Comparison of ENCODE assay signal across 21 cellular contexts in the genomic region with DNA sequence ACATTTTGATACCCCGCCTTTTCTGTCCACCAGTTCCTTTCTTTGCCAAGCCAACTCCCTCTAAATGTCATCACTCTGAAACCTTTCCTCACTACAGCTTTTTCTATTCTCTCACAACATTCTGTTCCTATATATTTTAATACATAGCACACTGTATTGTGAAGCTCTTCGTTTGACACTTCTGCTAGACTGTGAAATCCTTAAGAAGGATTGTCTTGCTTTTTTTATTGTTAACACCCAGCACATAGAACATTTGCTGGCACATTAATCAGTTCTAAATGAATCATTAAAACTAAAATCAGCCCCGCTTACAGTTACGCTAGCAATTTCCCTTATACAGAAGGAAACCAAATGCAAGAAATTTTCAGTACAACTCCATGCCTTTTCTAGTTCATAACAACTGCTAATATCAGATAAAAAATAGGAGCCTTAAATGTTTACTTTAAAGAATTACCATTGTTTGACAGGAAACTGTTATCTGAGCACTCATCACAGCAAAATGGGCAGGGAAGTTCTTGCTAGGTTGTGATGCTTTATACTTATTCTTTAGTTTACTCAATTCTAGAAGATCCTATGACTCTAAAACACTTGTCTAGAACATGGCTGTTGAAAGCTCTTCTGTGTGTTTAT.
DNase-seq lines count a peak whose midpoint lies in the region; ATAC-seq and TF ChIP-seq lines count a peak whose summit lies in the region.
"Had no signal": no experiment of that assay in that cellular context is flagged by ENCODE, and none has a peak within 500 bp of the region (broad histone marks: within the 10 kb centered on the region; RNA-seq: fewer than 3 reads in every experiment).

No MANE protein-coding gene starts in this region.

- H3K9me3 Mint-ChIP-seq in activated CD4-positive, alpha-beta T cell treated with anti-CD3 and anti-CD28 coated beads for 36 hours (ENCODE audit: low read depth): peaks cover 22% of the 10 kb centered on the region
- peaks cover 33% of the 10 kb centered on the region for H3K9me3 Mint-ChIP-seq in activated CD4-positive, alpha-beta T cell treated with anti-CD3 and anti-CD28 coated beads, Interleukin-2, amount 10 ng/mL, durations not matched to agents 7 days and 5 days
- no peaks in the 10 kb centered on the region for H3K9me3 Mint-ChIP-seq in natural killer cell

- peak overlapping the region; percentile 26 for H3K4me2 ChIP-seq in Loucy (ENCODE audit: low read depth, low read length, poor library complexity, severe bottlenecking)
- H3K4me2 ChIP-seq: BLaER1 had no signal

- POLR2A ChIA-PET in activated CD4-positive, alpha-beta T cell treated with anti-CD3 and anti-CD28 coated beads for 36 hours (lab: Charles Lee): interaction anchor here (0.6 kb wide), 1 partner anchor 69 kb away, joined by 3 read pairs; no protein-coding TSS in a partner anchor
- POLR2A ChIA-PET in activated CD4-positive, alpha-beta T cell treated with anti-CD3 and anti-CD28 coated beads, Interleukin-2, amount 10 ng/mL, durations not matched to agents 7 days and 5 days (lab: Charles Lee): no interaction called here

- no peak overlapping the region for H3K4me3 ChIP-seq in Loucy (ENCODE audit: low read length, poor library complexity, severe bottlenecking)
- no peak overlapping the region for H3K4me3 ChIP-seq in esophagus muscularis mucosa
- no peak overlapping the region for H3K4me3 ChIP-seq in ascending aorta
- H3K4me3 ChIP-seq: BLaER1, uterus had no signal

- H3K9me3 ChIP-seq in Loucy (ENCODE audit: insufficient read depth, low read depth, low read length): peaks cover 22% of the 10 kb centered on the region; the same call in 1 of the 2 replicates
- H3K9me3 ChIP-seq in esophagus muscularis mucosa: peaks cover 0 to 7% (median 0%) of the 10 kb centered on the region in 4 donors
- H3K9me3 ChIP-seq in ascending aorta: peaks cover 0 to 4% of the 10 kb centered on the region in 2 donors
- H3K9me3 ChIP-seq: uterus had no signal

- peaks cover 14% of the 10 kb centered on the region for H3K4me1 ChIP-seq in Loucy (ENCODE audit: insufficient read depth, low read length, poor library complexity, severe bottlenecking)
- peaks cover 34 to 74% (median 65%) of the 10 kb centered on the region in 4 donors for H3K4me1 ChIP-seq in esophagus muscularis mucosa
- H3K4me1 ChIP-seq in ascending aorta: peaks cover 0 to 3% of the 10 kb centered on the region in 2 donors
- H3K4me1 ChIP-seq: BLaER1, uterus had no signal

- 54% methylated on average over 4 of the region's 4 CpGs for WGBS in esophagus muscularis mucosa

- ATAC-seq in activated CD4-positive, alpha-beta T cell treated with anti-CD3 and anti-CD28 coated beads for 36 hours: peak; percentile 33
- peak; percentile 57 to 60 (median 60) for ATAC-seq in natural killer cell
- no peak for ATAC-seq in esophagus mucosa

- TF ChIP-seq POLR2A in esophagus muscularis mucosa (IDR thresholded peaks at IDR 0.05; ENCODE audit: low read depth): no peak

- no peaks in the 10 kb centered on the region for H3K9me2 ChIP-seq in Loucy (replicated peaks; ENCODE audit: low read depth, low read length)

- H3K4me1 Mint-ChIP-seq in activated CD4-positive, alpha-beta T cell treated with anti-CD3 and anti-CD28 coated beads for 36 hours: peaks cover 25% of the 10 kb centered on the region
- peaks cover 23% of the 10 kb centered on the region for H3K4me1 Mint-ChIP-seq in activated CD4-positive, alpha-beta T cell treated with anti-CD3 and anti-CD28 coated beads, Interleukin-2, amount 10 ng/mL, durations not matched to agents 7 days and 5 days
- peaks cover 52 to 57% of the 10 kb centered on the region in 2 donors for H3K4me1 Mint-ChIP-seq in natural killer cell

- no peak for TF ChIP-seq EP300 in esophagus muscularis mucosa (IDR thresholded peaks at IDR 0.05)

- H3K27ac Mint-ChIP-seq in activated CD4-positive, alpha-beta T cell treated with anti-CD3 and anti-CD28 coated beads for 36 hours: no peak overlapping the region
- H3K27ac Mint-ChIP-seq in activated CD4-positive, alpha-beta T cell treated with anti-CD3 and anti-CD28 coated beads, Interleukin-2, amount 10 ng/mL, durations not matched to agents 7 days and 5 days: no peak overlapping the region
- H3K27ac Mint-ChIP-seq in natural killer cell: peak overlapping the region; percentile 64 to 72
- H3K27ac Mint-ChIP-seq: activated naive CD4-positive, alpha-beta T cell treated with anti-CD3 and anti-CD28 coated beads, Interleukin-2, amount 10 ng/mL, durations not matched to agents 7 days and 5 days had no signal

- peaks cover 12% of the 10 kb centered on the region for H4K20me1 ChIP-seq in Loucy (ENCODE audit: insufficient read depth, low read length, poor library complexity, severe bottlenecking)

- peaks cover 69% of the 10 kb centered on the region for H3K36me3 Mint-ChIP-seq in activated CD4-positive, alpha-beta T cell treated with anti-CD3 and anti-CD28 coated beads for 36 hours (ENCODE audit: low read depth)
- H3K36me3 Mint-ChIP-seq in activated CD4-positive, alpha-beta T cell treated with anti-CD3 and anti-CD28 coated beads, Interleukin-2, amount 10 ng/mL, durations not matched to agents 7 days and 5 days (ENCODE audit: low read depth): peaks cover 71% of the 10 kb centered on the region
- peaks cover 16% of the 10 kb centered on the region for H3K36me3 Mint-ChIP-seq in natural killer cell

- H3K4me3 Mint-ChIP-seq in activated CD4-positive, alpha-beta T cell treated with anti-CD3 and anti-CD28 coated beads for 36 hours: no peak overlapping the region
- H3K4me3 Mint-ChIP-seq in activated CD4-positive, alpha-beta T cell treated with anti-CD3 and anti-CD28 coated beads, Interleukin-2, amount 10 ng/mL, durations not matched to agents 7 days and 5 days: no peak overlapping the region
- peak overlapping the region; percentile 2 for H3K4me3 Mint-ChIP-seq in natural killer cell
- H3K4me3 Mint-ChIP-seq: activated naive CD4-positive, alpha-beta T cell treated with anti-CD3 and anti-CD28 coated beads, Interleukin-2, amount 10 ng/mL, durations not matched to agents 7 days and 5 days; naive B cell had no signal

- DNase-seq in activated CD4-positive, alpha-beta T cell treated with anti-CD3 and anti-CD28 coated beads for 36 hours: no peak
- no peak for DNase-seq in activated CD4-positive, alpha-beta T cell treated with anti-CD3 and anti-CD28 coated beads, Interleukin-2, amount 10 ng/mL, durations not matched to agents 7 days and 5 days
- DNase-seq in esophagus muscularis mucosa (ENCODE audit: extremely low spot score) (no peak), natural killer cell (no peak), NCI-H69 (lab: John Stamatoyannopoulos, UW) (no peak), ascending aorta (ENCODE audit: low spot score in 2 of 2) (no peak)
- DNase-seq: activated CD4-positive, alpha-beta T cell treated with anti-CD3 and anti-CD28 coated beads, Interleukin-2, amount 50 U/mL, for 1 hour; activated naive CD4-positive, alpha-beta T cell treated with anti-CD3 and anti-CD28 coated beads, Interleukin-2, amount 10 ng/mL, durations not matched to agents 7 days and 5 days; DMS 273 treated with DMSO at 0.1 percent for 48 hours; GF-D8; Karpas-422; naive B cell; NCI-H1092 treated with DMSO at 0.1 percent for 48 hours; NCI-H2029 treated with DMSO at 0.1 percent for 48 hours; NCI-H524; posterior cingulate gyrus; uterus had no signal

- peaks cover 9% of the 10 kb centered on the region; the same call in 1 of the 2 replicates for H3F3A ChIP-seq in Loucy (ENCODE audit: low read depth)

- peak overlapping the region; percentile 14 to 62 (median 28) for H3K27ac ChIP-seq in esophagus muscularis mucosa (replicated peaks in 1 of 4)
- H3K27ac ChIP-seq in ascending aorta: peak overlapping the region in 1 of 2 donors; percentile 6
- H3K27ac ChIP-seq: BLaER1, epithelial cell of prostate had no signal

- H3K27me3 Mint-ChIP-seq in activated CD4-positive, alpha-beta T cell treated with anti-CD3 and anti-CD28 coated beads for 36 hours: no peaks in the 10 kb centered on the region
- H3K27me3 Mint-ChIP-seq in activated CD4-positive, alpha-beta T cell treated with anti-CD3 and anti-CD28 coated beads, Interleukin-2, amount 10 ng/mL, durations not matched to agents 7 days and 5 days: no peaks in the 10 kb centered on the region
- H3K27me3 Mint-ChIP-seq in natural killer cell (ENCODE audit: low read depth in 2 of 2): no peaks in the 10 kb centered on the region
- H3K27me3 Mint-ChIP-seq: activated naive CD4-positive, alpha-beta T cell treated with anti-CD3 and anti-CD28 coated beads, Interleukin-2, amount 10 ng/mL, durations not matched to agents 7 days and 5 days; naive B cell had no signal

- H3K9ac ChIP-seq in Loucy (ENCODE audit: low read depth, low read length, poor library complexity, severe bottlenecking): peak overlapping the region; percentile 21
- H3K9ac ChIP-seq: BLaER1 had no signal

- H2AFZ ChIP-seq in Loucy (ENCODE audit: low read length): no peak overlapping the region

- H3K36me3 ChIP-seq in Loucy (ENCODE audit: insufficient read depth, low read length): peaks cover 60% of the 10 kb centered on the region
- peaks cover 0 to 43% (median 31%) of the 10 kb centered on the region in 4 donors for H3K36me3 ChIP-seq in esophagus muscularis mucosa
- peaks cover 8 to 29% of the 10 kb centered on the region in 2 donors for H3K36me3 ChIP-seq in ascending aorta
- H3K36me3 ChIP-seq: uterus had no signal

- intact Hi-C loops in activated CD4-positive, alpha-beta T cell treated with anti-CD3 and anti-CD28 coated beads for 36 hours (cut with DNase I, micrococcal nuclease): no loop called here
- intact Hi-C loops in esophagus muscularis mucosa (cut with DNase I): no loop called here
- intact Hi-C loops in natural killer cell (cut with micrococcal nuclease): no loop called here
- intact Hi-C loops in ascending aorta (cut with DNase I): no loop called here

- TF ChIP-seq CTCF in Loucy (conservative IDR thresholded peaks at IDR 0.05; ENCODE audit: low read length) (no peak), esophagus muscularis mucosa (IDR thresholded peaks at IDR 0.05) (no peak), natural killer cell (IDR thresholded peaks at IDR 0.05) (no peak), ascending aorta (IDR thresholded peaks at IDR 0.05) (no peak)

- peaks cover 69% of the 10 kb centered on the region for H3K79me2 ChIP-seq in Loucy (ENCODE audit: insufficient read depth, low read length)

- H3K27me3 ChIP-seq in Loucy (ENCODE audit: insufficient read depth, low read length, poor library complexity, severe bottlenecking): no peaks in the 10 kb centered on the region
- no peaks in the 10 kb centered on the region for H3K27me3 ChIP-seq in esophagus muscularis mucosa
- no peaks in the 10 kb centered on the region for H3K27me3 ChIP-seq in ascending aorta
- H3K27me3 ChIP-seq: BLaER1, uterus had no signal

- CTCF ChIA-PET in activated CD4-positive, alpha-beta T cell treated with anti-CD3 and anti-CD28 coated beads for 36 hours (lab: Charles Lee): interaction anchor here (1.0 kb wide), 1 partner anchor 45 kb away, joined by 3 read pairs; no protein-coding TSS in a partner anchor
- CTCF ChIA-PET in activated CD4-positive, alpha-beta T cell treated with anti-CD3 and anti-CD28 coated beads, Interleukin-2, amount 10 ng/mL, durations not matched to agents 7 days and 5 days (lab: Charles Lee): no interaction called here

Comparison
In these comparisons a context has a peak if more than half of its experiments do, and no peak if none do; other contexts are left out.
1. H3K27ac Mint-ChIP-seq: peak in natural killer cell (2 of 2); none in activated CD4-positive, alpha-beta T cell treated with anti-CD3 and anti-CD28 coated beads for 36 hours (single experiment) and activated CD4-positive, alpha-beta T cell treated with anti-CD3 and anti-CD28 coated beads, Interleukin-2, amount 10 ng/mL, durations not matched to agents 7 days and 5 days (single experiment).